ENCODE assay signal across 11 cellular contexts in the genomic region with DNA sequence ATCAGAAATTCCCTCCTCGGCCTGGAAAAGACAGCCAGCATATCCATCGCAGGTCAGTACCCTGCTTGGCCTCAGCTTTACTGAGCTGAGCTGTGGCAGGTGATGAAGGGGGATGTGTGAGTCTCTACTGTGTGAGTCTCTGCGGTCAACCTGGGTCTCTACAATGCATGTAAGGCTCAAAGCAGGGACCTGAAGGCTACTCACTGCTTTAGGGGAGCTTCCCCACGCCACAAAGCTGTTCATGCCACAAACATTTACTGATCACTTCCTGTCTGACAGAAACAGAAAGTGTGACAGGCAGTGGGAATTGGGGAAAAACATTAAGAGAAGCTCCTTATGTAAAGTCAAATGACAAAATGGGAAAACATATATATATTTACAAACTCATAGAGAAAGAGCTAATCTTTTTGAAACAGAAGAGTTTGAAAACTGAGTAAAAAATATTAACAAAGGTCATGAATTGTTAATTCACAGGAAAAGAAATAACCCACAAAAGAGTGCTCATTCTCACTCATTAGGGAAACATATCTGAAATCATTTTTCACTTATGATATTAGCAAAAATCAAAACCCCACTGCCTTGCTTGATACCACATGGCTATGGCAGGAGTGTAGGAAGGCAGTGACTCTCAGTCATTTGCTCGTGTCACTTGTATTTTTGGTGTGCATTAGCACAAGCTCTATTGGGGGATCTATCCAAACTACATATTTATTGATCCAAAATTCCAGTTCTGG. TPM values are rescaled to one million over a fixed set of nuclear protein-coding genes. Genes with fewer than 3 reads are reported as not detected.
DNase-seq lines count a peak whose midpoint lies in the region; ATAC-seq and FAIRE-seq lines count a peak whose summit lies in the region.
"Had no signal": no experiment of that assay in that cellular context is flagged by ENCODE, and none has a peak within 500 bp of the region (broad histone marks: within the 10 kb centered on the region; RNA-seq: fewer than 3 reads in every experiment).

No MANE protein-coding gene starts in this region.

- ATAC-seq in GM18861 (IDR thresholded peaks at IDR 0.05; ENCODE audit: unreplicated experiment) (peak; percentile 73), HG02610 (IDR thresholded peaks at IDR 0.05; ENCODE audit: unreplicated experiment) (peak; percentile 93), HG02973 (IDR thresholded peaks at IDR 0.05; ENCODE audit: unreplicated experiment) (no peak)

- peaks cover 13 to 69% of the 10 kb centered on the region in 2 experiments for H3K36me3 ChIP-seq in mesenchymal stem cell (ENCODE audit: control insufficient read depth in 1 of 2, insufficient read depth in 2 of 2, low read depth in 1 of 2, low read length in 2 of 2)
- H3K36me3 ChIP-seq: WERI-Rb-1 had no signal

- H3K14ac ChIP-seq in mesenchymal stem cell (ENCODE audit: low read length in 2 of 2) = no peak overlapping the region

- H3K23ac ChIP-seq in mesenchymal stem cell (ENCODE audit: low read length in 2 of 2) = no peak overlapping the region

- H3K79me1 ChIP-seq in mesenchymal stem cell (replicated peaks; ENCODE audit: low read length, poor library complexity, severe bottlenecking) = peaks cover 3% of the 10 kb centered on the region

- no peak overlapping the region for H2BK5ac ChIP-seq in mesenchymal stem cell (ENCODE audit: low read depth, low read length, poor library complexity, severe bottlenecking)

- H2BK120ac ChIP-seq in mesenchymal stem cell (ENCODE audit: low read depth, low read length) = no peak overlapping the region

- no peak overlapping the region for H4K8ac ChIP-seq in mesenchymal stem cell (ENCODE audit: low read length)

- no peaks in the 10 kb centered on the region for H3K27me3 ChIP-seq in mesenchymal stem cell (ENCODE audit: control insufficient read depth in 1 of 2, insufficient read depth in 1 of 2, low read length in 2 of 2)
- H3K27me3 ChIP-seq: esophagus muscularis mucosa had no signal

- no peak for FAIRE-seq in urothelium cell line (lab: Jason Lieb, UNC)

- no peak overlapping the region for H2BK12ac ChIP-seq in mesenchymal stem cell (ENCODE audit: low read length in 2 of 2)

- peaks cover 3% of the 10 kb centered on the region for H3K4me1 ChIP-seq in mesenchymal stem cell (ENCODE audit: control insufficient read depth, insufficient read depth, low read depth, low read length)

- H4K91ac ChIP-seq in mesenchymal stem cell (ENCODE audit: low read length) = peak overlapping the region; percentile 56

- DNase-seq in T-helper 22 cell (ENCODE audit: low read depth) = peak; percentile 6
- no peak for DNase-seq in mesenchymal stem cell
- no peak for DNase-seq in urothelium cell line (ENCODE audit: low spot score)
- no peak for DNase-seq in SW 1271 (lab: John Stamatoyannopoulos, UW)
- no peak for DNase-seq in epidermal melanocyte (ENCODE audit: insufficient read length, low spot score)
- DNase-seq: NCI-H1417 treated with DMSO at 0.1 percent for 48 hours, WERI-Rb-1 had no signal

- 55% methylated on average over 4 of the region's 5 CpGs for WGBS in mesenchymal stem cell

- no peak overlapping the region for H3K18ac ChIP-seq in mesenchymal stem cell (ENCODE audit: low read depth in 1 of 2, low read length in 2 of 2)

- H2AFZ ChIP-seq in mesenchymal stem cell (ENCODE audit: low read depth, low read length) = no peak overlapping the region

- no peaks in the 10 kb centered on the region for H3K9me3 ChIP-seq in mesenchymal stem cell (ENCODE audit: control insufficient read depth, low read length)
- H3K9me3 ChIP-seq: esophagus muscularis mucosa had no signal

- no peak overlapping the region for H2BK15ac ChIP-seq in mesenchymal stem cell (ENCODE audit: low read depth, poor library complexity, severe bottlenecking)

- H3K9ac ChIP-seq in mesenchymal stem cell (ENCODE audit: low read length) = no peak overlapping the region

- H2AK5ac ChIP-seq in mesenchymal stem cell (ENCODE audit: low read length, severe bottlenecking) = no peak overlapping the region

- H3K4me2 ChIP-seq in mesenchymal stem cell (ENCODE audit: low read length, poor library complexity, severe bottlenecking) = no peak overlapping the region

- no peak overlapping the region for H3K27ac ChIP-seq in mesenchymal stem cell (ENCODE audit: low read length, poor library complexity, severe bottlenecking)
- H3K27ac ChIP-seq: esophagus muscularis mucosa, WERI-Rb-1 had no signal

- no peak overlapping the region for H3K4me3 ChIP-seq in mesenchymal stem cell (ENCODE audit: insufficient read depth in 1 of 2, low read depth in 1 of 2, low read length in 2 of 2)
- H3K4me3 ChIP-seq: esophagus muscularis mucosa had no signal

- H3K4ac ChIP-seq in mesenchymal stem cell (ENCODE audit: low read depth in 1 of 2, low read length in 2 of 2) = no peak overlapping the region

RNA-seq across cellular contexts. Expression of a gene that starts 5.8 kb away (rescaled TPM):
- 14.3 TPM for polyA plus RNA-seq in mesenchymal stem cell (2013, experiment 1 of 2)
- 15.1 TPM for polyA plus RNA-seq in mesenchymal stem cell (2013, experiment 2 of 2)

RNA-seq across cellular contexts. Expression of a gene that starts 11.7 kb away (rescaled TPM):
- 25.5 TPM for polyA plus RNA-seq in mesenchymal stem cell (2013, experiment 1 of 2)
- 25.8 TPM for polyA plus RNA-seq in mesenchymal stem cell (2013, experiment 2 of 2)

RNA-seq across cellular contexts. Expression of a gene that starts 44.0 kb away (rescaled TPM):
- polyA plus RNA-seq in mesenchymal stem cell (2013, experiment 1 of 2) = 17.7 TPM
- 18.2 TPM for polyA plus RNA-seq in mesenchymal stem cell (2013, experiment 2 of 2)

RNA-seq across cellular contexts. Expression of a gene that starts 54.0 kb away (rescaled TPM):
- polyA plus RNA-seq in mesenchymal stem cell (2013, experiment 1 of 2) = not detected
- polyA plus RNA-seq in mesenchymal stem cell (2013, experiment 2 of 2) = not detected
